In the genomic region with DNA sequence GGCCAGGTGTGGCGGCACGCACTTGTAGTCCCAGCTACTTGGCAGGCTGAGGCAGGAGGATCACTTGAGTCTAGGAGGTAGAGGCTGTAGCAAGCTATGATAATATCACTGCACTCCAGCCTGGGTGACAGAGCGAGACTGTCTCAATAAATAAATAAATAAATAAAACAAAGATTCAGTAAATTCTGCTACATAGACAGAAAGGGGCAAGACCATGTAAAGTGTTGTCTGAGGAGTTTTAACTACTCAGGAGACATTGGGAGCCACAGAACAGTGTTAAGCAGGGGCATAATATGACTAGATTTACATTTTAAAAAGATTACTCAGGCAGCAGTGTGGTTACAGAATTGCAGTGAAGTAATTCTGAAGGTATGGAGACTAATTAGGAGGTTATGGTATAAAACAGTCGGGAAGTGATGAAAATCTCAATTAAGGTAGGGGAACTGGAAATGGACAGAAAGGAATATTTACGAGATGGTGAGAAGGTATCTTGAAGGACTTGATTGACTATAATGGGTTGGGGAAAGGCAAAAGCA, we compare ENCODE assay signal across 24 cellular contexts.
DNase-seq lines count a peak whose midpoint lies in the region; ATAC-seq, FAIRE-seq and TF ChIP-seq lines count a peak whose summit lies in the region.
"Had no signal": no experiment of that assay in that cellular context is flagged by ENCODE, and none has a peak within 500 bp of the region (broad histone marks: within the 10 kb centered on the region; RNA-seq: fewer than 3 reads in every experiment).

No MANE protein-coding gene starts in this region.

- H4K5ac ChIP-seq in IMR-90 (ENCODE audit: low read depth, low read length) (no peak overlapping the region; the same call in 1 of the 2 replicates), H1 (ENCODE audit: insufficient read length, low read depth, low read length) (no peak overlapping the region)

- peaks cover 2% of the 10 kb centered on the region; the same call in 1 of the 2 replicates for H3K4me1 ChIP-seq in IMR-90 (ENCODE audit: control insufficient read depth, insufficient read depth, low read length)
- no peaks in the 10 kb centered on the region for H3K4me1 ChIP-seq in H1 (replicated peaks in 1 of 4; ENCODE audit: control insufficient read depth in 3 of 4, insufficient read depth in 4 of 4, low read length in 3 of 4)
- peaks cover 15% of the 10 kb centered on the region for H3K4me1 ChIP-seq in osteoblast (ENCODE audit: insufficient read depth, low read length)
- H3K4me1 ChIP-seq in colonic mucosa: no peaks in the 10 kb centered on the region
- H3K4me1 ChIP-seq: ascending aorta; BLaER1 treated with 17β-estradiol and CSF1 and Interleukin-3, amounts not matched to agents 10 nM and 100 nM; stomach; upper lobe of right lung had no signal

- FAIRE-seq in H1 (lab: Jason Lieb, UNC): no peak

- no peak overlapping the region for H3K4me3 ChIP-seq in IMR-90 (ENCODE audit: insufficient read depth, low read depth, low read length)
- no peak overlapping the region for H3K4me3 ChIP-seq in H1 (ENCODE audit: extremely low read depth in 1 of 4, insufficient read depth in 2 of 4, low read depth in 3 of 4, low read length in 4 of 4)
- H3K4me3 ChIP-seq in osteoblast (ENCODE audit: insufficient read depth, low read length): no peak overlapping the region
- H3K4me3 ChIP-seq in colonic mucosa: no peak overlapping the region
- H3K4me3 ChIP-seq: ascending aorta; BLaER1 treated with 17β-estradiol and CSF1 and Interleukin-3, amounts not matched to agents 10 nM and 100 nM; hepatocyte; stomach; upper lobe of right lung had no signal

- H3K27ac ChIP-seq in IMR-90 (ENCODE audit: insufficient read depth, low read length): 0 out of 2 replicates have a peak overlapping the region, but pooled peaks have one; percentile 37
- no peak overlapping the region for H3K27ac ChIP-seq in H1 (ENCODE audit: low read depth, low read length)
- peak overlapping the region; percentile 42 for H3K27ac ChIP-seq in osteoblast (ENCODE audit: low read depth, low read length)
- H3K27ac ChIP-seq in colonic mucosa: no peak overlapping the region
- H3K27ac ChIP-seq: ascending aorta; BLaER1 treated with 17β-estradiol and CSF1 and Interleukin-3, amounts not matched to agents 10 nM and 100 nM; hepatocyte; stomach; upper lobe of right lung; VCaP had no signal

- H4K91ac ChIP-seq in IMR-90 (ENCODE audit: insufficient read depth, low read depth, low read length) (peak overlapping the region; percentile 31), H1 (replicated peaks; ENCODE audit: insufficient read length, low read length) (no peak overlapping the region)

- peak overlapping the region; percentile 70 for H2BK5ac ChIP-seq in IMR-90 (ENCODE audit: low read depth, low read length, poor library complexity, severe bottlenecking)
- no peak overlapping the region for H2BK5ac ChIP-seq in H1 (ENCODE audit: low read depth, low read length)

- H2BK120ac ChIP-seq in IMR-90 (ENCODE audit: low read depth, low read length) (peak overlapping the region; percentile 54), H1 (replicated peaks; ENCODE audit: low read depth, low read length) (no peak overlapping the region)

- TF ChIP-seq EP300 in H1 (IDR thresholded peaks at IDR 0.05; ENCODE audit: borderline replicate concordance in 1 of 2, low read depth in 2 of 2, low read length in 2 of 2): no peak

- H3K14ac ChIP-seq in IMR-90 (replicated peaks; ENCODE audit: low read depth, low read length): 0 out of 2 replicates have a peak overlapping the region, but pooled peaks have one; percentile 30
- no peak overlapping the region for H3K14ac ChIP-seq in H1 (ENCODE audit: insufficient read length)

- H3K36me3 ChIP-seq in IMR-90 (ENCODE audit: control insufficient read depth, insufficient read depth, low read length) (no peaks in the 10 kb centered on the region), H1 (ENCODE audit: control insufficient read depth in 2 of 4, insufficient read depth in 4 of 4, low read length in 3 of 4) (no peaks in the 10 kb centered on the region), osteoblast (ENCODE audit: insufficient read depth, low read length) (no peaks in the 10 kb centered on the region), colonic mucosa (no peaks in the 10 kb centered on the region)
- H3K36me3 ChIP-seq: ascending aorta; BLaER1 treated with 17β-estradiol and CSF1 and Interleukin-3, amounts not matched to agents 10 nM and 100 nM; stomach; upper lobe of right lung had no signal

- H2AFZ ChIP-seq in IMR-90 (replicated peaks; ENCODE audit: low read length, poor library complexity): no peak overlapping the region
- no peak overlapping the region for H2AFZ ChIP-seq in H1 (ENCODE audit: low read length)
- H2AFZ ChIP-seq in osteoblast (ENCODE audit: low read length): no peak overlapping the region
- H2AFZ ChIP-seq: hepatocyte had no signal

- in situ Hi-C loops in IMR-90 (cut with MboI; ENCODE audit: low sequenced_read_pairs): no loop called here

- no peak for TF ChIP-seq CTCF in IMR-90 (conservative IDR thresholded peaks at IDR 0.05; ENCODE audit: low read depth, low read length)
- no peak for TF ChIP-seq CTCF in H1 (IDR thresholded peaks at IDR 0.05; ENCODE audit: control extremely low read depth in 1 of 3, insufficient read depth in 1 of 3, low read depth in 1 of 3, low read length in 3 of 3)
- TF ChIP-seq CTCF in osteoblast (IDR thresholded peaks at IDR 0.05; ENCODE audit: extremely low read depth, low read depth, low read length): no peak
- TF ChIP-seq CTCF in colonic mucosa (IDR thresholded peaks at IDR 0.05): no peak

- peak overlapping the region; percentile 90 for H2BK20ac ChIP-seq in IMR-90 (ENCODE audit: low read depth, low read length)
- H2BK20ac ChIP-seq in H1 (ENCODE audit: low read length): 0 out of 2 replicates have a peak overlapping the region, but pooled peaks have one; percentile 13

- H2BK12ac ChIP-seq in H1 (ENCODE audit: low read depth, low read length): no peak overlapping the region

- POLR2A ChIA-PET in IMR-90 (lab: Charles Lee; ENCODE audit: unreplicated experiment): no interaction called here
- POLR2A ChIA-PET in H1 (lab: Charles Lee; ENCODE audit: partially characterized antibody): no interaction called here

- peak; percentile 54 for DNase-seq in Daoy (ENCODE audit: low read depth)
- DNase-seq in IMR-90: peak; percentile 69
- DNase-seq in H1 (ENCODE audit: low read depth in 1 of 2, low spot score in 2 of 2): no peak
- peak; percentile 11 for DNase-seq in osteoblast (ENCODE audit: insufficient read length, low spot score, missing footprints)
- DNase-seq in colonic mucosa: no peak
- no peak for DNase-seq in SIG-M5 (lab: John Stamatoyannopoulos, UW)
- DNase-seq: activated CD4-positive, alpha-beta T cell treated with anti-CD3 and anti-CD28 coated beads, Interleukin-2, amount 50 U/mL, for 1 hour; activated gamma-delta T cell treated with Interleukin-2 at 50 U/mL for 16 hours; activated T-cell treated with anti-CD3 and anti-CD28 coated beads for 4 hours; islet precursor cell; naive B cell; NCI-H2107; NCI-H526 treated with DMSO at 0.1 percent for 48 hours; stimulated activated CD4-positive, alpha-beta T cell treated with anti-CD3 and anti-CD28 coated beads, Interleukin-2, amount 100 ng/mL, for 48 hours; stomach; T-helper 1 cell; upper lobe of right lung had no signal

- no peaks in the 10 kb centered on the region for H3K27me3 ChIP-seq in IMR-90 (ENCODE audit: control insufficient read depth, insufficient read depth, low read length)
- no peaks in the 10 kb centered on the region for H3K27me3 ChIP-seq in H1 (replicated peaks in 1 of 4; ENCODE audit: control insufficient read depth in 3 of 4, extremely low read depth in 1 of 4, insufficient read depth in 3 of 4, low read length in 3 of 4)
- no peaks in the 10 kb centered on the region for H3K27me3 ChIP-seq in osteoblast (ENCODE audit: insufficient read depth, low read length)
- H3K27me3 ChIP-seq in colonic mucosa: no peaks in the 10 kb centered on the region
- H3K27me3 ChIP-seq: ascending aorta; BLaER1 treated with 17β-estradiol and CSF1 and Interleukin-3, amounts not matched to agents 10 nM and 100 nM; hepatocyte; stomach; upper lobe of right lung had no signal

- H4K8ac ChIP-seq in IMR-90 (ENCODE audit: low read depth in 2 of 2, low read length in 2 of 2) (peak overlapping the region in 1 of 2 experiments; percentile 7; a peak in 1 of 4 replicates), H1 (ENCODE audit: extremely low read depth, insufficient read depth, low read length) (no peak overlapping the region)

- H3K18ac ChIP-seq in IMR-90 (ENCODE audit: low read depth, low read length) (peak overlapping the region; percentile 77; the same call in 1 of the 2 replicates), H1 (ENCODE audit: extremely low read depth, low read length) (no peak overlapping the region)

- H3K4ac ChIP-seq in IMR-90 (ENCODE audit: low read depth, low read length) (no peak overlapping the region; the same call in 1 of the 2 replicates), H1 (replicated peaks; ENCODE audit: insufficient read length, low read depth, low read length) (no peak overlapping the region)

- peak overlapping the region; percentile 75; the same call in 1 of the 2 replicates for H3K4me2 ChIP-seq in IMR-90 (ENCODE audit: low read depth, low read length)
- H3K4me2 ChIP-seq in H1 (ENCODE audit: insufficient read depth in 1 of 2, low read depth in 2 of 2, low read length in 2 of 2): no peak overlapping the region
- peak overlapping the region; percentile 45 for H3K4me2 ChIP-seq in osteoblast (ENCODE audit: insufficient read depth, low read length)
- H3K4me2 ChIP-seq: BLaER1 treated with 17β-estradiol and CSF1 and Interleukin-3, amounts not matched to agents 10 nM and 100 nM; hepatocyte had no signal

- TF ChIP-seq RAD21 in IMR-90 (IDR thresholded peaks at IDR 0.05; ENCODE audit: low read length) (no peak), H1 (IDR thresholded peaks at IDR 0.05 in 1 of 2, conservative IDR thresholded peaks at IDR 0.05 in 1 of 2; ENCODE audit: low read depth in 2 of 2, low read length in 2 of 2) (no peak)

- no peaks in the 10 kb centered on the region for H4K20me1 ChIP-seq in IMR-90 (ENCODE audit: insufficient read depth, low read length)
- no peaks in the 10 kb centered on the region for H4K20me1 ChIP-seq in H1 (replicated peaks in 1 of 2; ENCODE audit: control insufficient read depth in 1 of 2, insufficient read depth in 2 of 2, low read length in 2 of 2)
- H4K20me1 ChIP-seq in osteoblast (ENCODE audit: insufficient read depth, low read length): no peaks in the 10 kb centered on the region
- H4K20me1 ChIP-seq: BLaER1 treated with 17β-estradiol and CSF1 and Interleukin-3, amounts not matched to agents 10 nM and 100 nM had no signal

- peaks cover 6% of the 10 kb centered on the region; the same call in 1 of the 2 replicates for H3K9me1 ChIP-seq in IMR-90 (ENCODE audit: insufficient read depth, low read length)

- H3K79me2 ChIP-seq in H1 (ENCODE audit: control insufficient read depth in 1 of 2, insufficient read depth in 2 of 2, low read length in 2 of 2) (no peaks in the 10 kb centered on the region), osteoblast (ENCODE audit: insufficient read depth, low read length) (no peaks in the 10 kb centered on the region)
- H3K79me2 ChIP-seq: hepatocyte had no signal

- H3K9ac ChIP-seq in IMR-90 (ENCODE audit: low read depth, low read length) (no peak overlapping the region), H1 (replicated peaks in 1 of 4; ENCODE audit: extremely low read depth in 1 of 4, low read depth in 3 of 4, low read length in 3 of 4) (no peak overlapping the region), colonic mucosa (ENCODE audit: low read depth in 2 of 2, low read length in 2 of 2) (no peak overlapping the region)
- H3K9ac ChIP-seq: BLaER1 treated with 17β-estradiol and CSF1 and Interleukin-3, amounts not matched to agents 10 nM and 100 nM had no signal

- CTCF ChIA-PET in IMR-90 (lab: Yijun Ruan, JAX) (no interaction called here), H1 (lab: Charles Lee; ENCODE audit: partially characterized antibody) (no interaction called here)

- 77% methylated on average over 4 of the region's 5 CpGs; no CpG with 5 or more reads in 1 of the 2 experiments for WGBS in IMR-90 (ENCODE audit: extremely low coverage in 2 of 2, insufficient read length in 1 of 2), 2 experiments
- WGBS in H1 (ENCODE audit: extremely low coverage in 1 of 2, insufficient coverage in 1 of 2, insufficient read length in 1 of 2, insufficient replicate concordance in 2 of 2, low coverage in 1 of 2, low lambda C conversion rate in 2 of 2, missing lambda C conversion rate in 1 of 2), 2 experiments: 96 to 100% methylated on average over 1 to 5 of the region's 5 CpGs

- dilution Hi-C loops in IMR-90 (cut with HindIII; ENCODE audit: low sequenced_read_pairs, unreplicated experiment): no loop called here

- intact Hi-C loops in IMR-90 (cut with micrococcal nuclease): no loop called here
- intact Hi-C loops in colonic mucosa (cut with DNase I): no loop called here

- H3K56ac ChIP-seq in IMR-90 (ENCODE audit: extremely low read depth, insufficient read depth, low read length) (no peak overlapping the region), H1 (replicated peaks; ENCODE audit: insufficient read length, low read depth, low read length) (no peak overlapping the region)

- peak overlapping the region; percentile 53; the same call in 1 of the 2 replicates for H3K23ac ChIP-seq in IMR-90 (ENCODE audit: low read depth, low read length)
- no peak overlapping the region for H3K23ac ChIP-seq in H1 (ENCODE audit: insufficient read length)

- peak overlapping the region; percentile 29; the same call in 1 of the 2 replicates for H2AK5ac ChIP-seq in IMR-90 (ENCODE audit: low read depth, low read length)
- no peak overlapping the region for H2AK5ac ChIP-seq in H1 (ENCODE audit: low read depth, low read length)

- no peak overlapping the region for H2AK9ac ChIP-seq in IMR-90 (replicated peaks; ENCODE audit: low read depth, low read length, poor library complexity)

- no peak overlapping the region for H2BK15ac ChIP-seq in IMR-90 (ENCODE audit: low read depth, low read length)
- no peak overlapping the region for H2BK15ac ChIP-seq in H1 (ENCODE audit: low read length)

- H3K79me1 ChIP-seq in IMR-90 (ENCODE audit: low read depth in 1 of 2, low read length in 2 of 2) (0 out of 4 replicates have a peak, but pooled peaks cover 0 to 6% of the 10 kb centered on the region in 2 experiments), H1 (ENCODE audit: low read depth, low read length) (no peaks in the 10 kb centered on the region)

- no TSS peak for BruUV-seq in IMR-90 (replicated peaks; lab: Mats Ljungman, UMichigan)

- peak; percentile 91 for ATAC-seq in IMR-90 (ENCODE audit: low read depth)
- ATAC-seq in GM21528 (IDR thresholded peaks at IDR 0.05; ENCODE audit: low FRiP score, unreplicated experiment): no peak
- no peak for ATAC-seq in HG03175 (IDR thresholded peaks at IDR 0.05; ENCODE audit: unreplicated experiment)
- ATAC-seq: Right ventricle myocardium inferior, upper lobe of right lung had no signal

- no peak for TF ChIP-seq POLR2A in IMR-90 (IDR thresholded peaks at IDR 0.05; ENCODE audit: low read depth, low read length)
- TF ChIP-seq POLR2A in H1 (IDR thresholded peaks at IDR 0.05; ENCODE audit: control extremely low read depth in 1 of 2, low read depth in 2 of 2, low read length in 2 of 2): no peak

- H3K23me2 ChIP-seq in H1 (ENCODE audit: low read depth, low read length): no peaks in the 10 kb centered on the region

- H3K9me3 ChIP-seq in IMR-90 (ENCODE audit: control insufficient read depth, insufficient read depth, low read length): no peaks in the 10 kb centered on the region
- H3K9me3 ChIP-seq in H1 (ENCODE audit: insufficient read depth in 2 of 2, low read depth in 1 of 2, low read length in 1 of 2): no peaks in the 10 kb centered on the region
- no peaks in the 10 kb centered on the region for H3K9me3 ChIP-seq in osteoblast (ENCODE audit: low read depth, low read length)
- no peaks in the 10 kb centered on the region for H3K9me3 ChIP-seq in colonic mucosa
- H3K9me3 ChIP-seq: ascending aorta, stomach, upper lobe of right lung had no signal

Comparison
In these comparisons a context has a peak if more than half of its experiments do, and no peak if none do; other contexts are left out.
1. DNase-seq: peak in Daoy (single experiment), IMR-90 (single experiment) and osteoblast (single experiment); none in H1 (0 of 2), colonic mucosa (single experiment) and SIG-M5 (single experiment).
2. H3K27ac ChIP-seq: peak in IMR-90 (single experiment) and osteoblast (single experiment); none in H1 (single experiment) and colonic mucosa (single experiment).
3. H3K4me2 ChIP-seq: peak in IMR-90 (single experiment) and osteoblast (single experiment); none in H1 (0 of 2).